ENCODE assay signal across 11 cellular contexts in genomic region chr6:12065321-12066140, GRCh38. TPM values are rescaled to one million over a fixed set of nuclear protein-coding genes. Genes with fewer than 3 reads are reported as not detected.
DNase-seq lines count a peak whose midpoint lies in the region; ATAC-seq and TF ChIP-seq lines count a peak whose summit lies in the region.
"Had no signal": no experiment of that assay in that cellular context is flagged by ENCODE, and none has a peak within 500 bp of the region (broad histone marks: within the 10 kb centered on the region; RNA-seq: fewer than 3 reads in every experiment).

No MANE protein-coding gene starts in this region.

- POLR2A ChIA-PET in activated naive CD8-positive, alpha-beta T cell treated with anti-CD3 and anti-CD28 coated beads, Interleukin-2, amount 10 ng/mL, durations not matched to agents 7 days and 5 days (lab: Charles Lee) = interaction anchor here (0.7 to 1.3 kb wide), 3 partner anchors 53 to 177 kb away, joined by 3 read pairs; partner anchors contain the start of gene HIVEP1

- TF ChIP-seq POLR2A in tibial nerve (IDR thresholded peaks at IDR 0.05) = no peak

- no peaks in the 10 kb centered on the region for H3K9me3 Mint-ChIP-seq in activated T-cell treated with anti-CD3 and anti-CD28 coated beads, Interleukin-2, amount 50 U/mL, for 24 hours
- H3K9me3 Mint-ChIP-seq in activated naive CD8-positive, alpha-beta T cell treated with anti-CD3 and anti-CD28 coated beads, Interleukin-2, amount 10 ng/mL, durations not matched to agents 7 days and 5 days = no peaks in the 10 kb centered on the region
- no peaks in the 10 kb centered on the region for H3K9me3 Mint-ChIP-seq in stimulated activated effector memory CD8-positive, alpha-beta T cell treated with anti-CD3 and anti-CD28 coated beads, Interleukin-12 subunit alpha, Interleukin-12 subunit beta, amount 100 ng/mL, for 72 hours

- H3K27me3 Mint-ChIP-seq in activated T-cell treated with anti-CD3 and anti-CD28 coated beads, Interleukin-2, amount 50 U/mL, for 24 hours = no peaks in the 10 kb centered on the region
- H3K27me3 Mint-ChIP-seq in activated naive CD8-positive, alpha-beta T cell treated with anti-CD3 and anti-CD28 coated beads, Interleukin-2, amount 10 ng/mL, durations not matched to agents 7 days and 5 days = no peaks in the 10 kb centered on the region

- no peak overlapping the region for H3K4me3 Mint-ChIP-seq in activated T-cell treated with anti-CD3 and anti-CD28 coated beads, Interleukin-2, amount 50 U/mL, for 24 hours
- H3K4me3 Mint-ChIP-seq in activated naive CD8-positive, alpha-beta T cell treated with anti-CD3 and anti-CD28 coated beads, Interleukin-2, amount 10 ng/mL, durations not matched to agents 7 days and 5 days = no peak overlapping the region
- peak overlapping the region; percentile 35 for H3K4me3 Mint-ChIP-seq in stimulated activated effector memory CD8-positive, alpha-beta T cell treated with anti-CD3 and anti-CD28 coated beads, Interleukin-12 subunit alpha, Interleukin-12 subunit beta, amount 100 ng/mL, for 72 hours

- DNase-seq in activated T-cell treated with anti-CD3 and anti-CD28 coated beads, Interleukin-2, amount 50 U/mL, for 24 hours = no peak
- no peak for DNase-seq in activated T-cell treated with anti-CD3 and anti-CD28 coated beads for 4 hours
- DNase-seq in activated naive CD8-positive, alpha-beta T cell treated with anti-CD3 and anti-CD28 coated beads, Interleukin-2, amount 10 ng/mL, durations not matched to agents 7 days and 5 days = no peak
- DNase-seq in stimulated activated effector memory CD8-positive, alpha-beta T cell treated with anti-CD3 and anti-CD28 coated beads, Interleukin-12 subunit alpha, Interleukin-12 subunit beta, amount 100 ng/mL, for 72 hours (ENCODE audit: low spot score in 2 of 2) = no peak
- DNase-seq in tibial nerve (ENCODE audit: low spot score in 2 of 2) = no peak
- no peak for DNase-seq in DMS79 (lab: John Stamatoyannopoulos, UW)
- no peak for DNase-seq in medulla oblongata (ENCODE audit: extremely low spot score)
- DNase-seq: activated CD8-positive, alpha-beta memory T cell treated with anti-CD3 and anti-CD28 coated beads, Interleukin-2, amount 50 U/mL, for 48 hours; KBM-7; stimulated activated CD4-positive, alpha-beta T cell treated with anti-CD3 and anti-CD28 coated beads, Interleukin-1b, Interleukin-23, amount 100 ng/mL, for 48 hours had no signal

- H3K36me3 Mint-ChIP-seq in activated T-cell treated with anti-CD3 and anti-CD28 coated beads, Interleukin-2, amount 50 U/mL, for 24 hours (ENCODE audit: low read depth) = peaks cover 2% of the 10 kb centered on the region
- peaks cover 21% of the 10 kb centered on the region for H3K36me3 Mint-ChIP-seq in activated naive CD8-positive, alpha-beta T cell treated with anti-CD3 and anti-CD28 coated beads, Interleukin-2, amount 10 ng/mL, durations not matched to agents 7 days and 5 days
- peaks cover 15% of the 10 kb centered on the region for H3K36me3 Mint-ChIP-seq in stimulated activated effector memory CD8-positive, alpha-beta T cell treated with anti-CD3 and anti-CD28 coated beads, Interleukin-12 subunit alpha, Interleukin-12 subunit beta, amount 100 ng/mL, for 72 hours

- H3K27me3 ChIP-seq in tibial nerve = no peaks in the 10 kb centered on the region

- H3K4me1 ChIP-seq in tibial nerve = peaks cover 0 to 30% (median under 1%) of the 10 kb centered on the region in 4 donors

- ATAC-seq in HG02870 (IDR thresholded peaks at IDR 0.05; ENCODE audit: unreplicated experiment) = peak; percentile 49
- peak; percentile 41 for ATAC-seq in activated naive CD8-positive, alpha-beta T cell treated with anti-CD3 and anti-CD28 coated beads, Interleukin-2, amount 10 ng/mL, durations not matched to agents 7 days and 5 days (ENCODE audit: low read depth)
- peak; percentile 68 for ATAC-seq in stimulated activated effector memory CD8-positive, alpha-beta T cell treated with anti-CD3 and anti-CD28 coated beads, Interleukin-12 subunit alpha, Interleukin-12 subunit beta, amount 100 ng/mL, for 72 hours

- H3K36me3 ChIP-seq in tibial nerve = no peaks in the 10 kb centered on the region

- WGBS in tibial nerve, 2 donors = 76 to 81% methylated on average over 8 of the region's 8 CpGs

- TF ChIP-seq CTCF in tibial nerve (IDR thresholded peaks at IDR 0.05) = no peak

- no peak overlapping the region for H3K27ac ChIP-seq in tibial nerve

- H3K4me1 Mint-ChIP-seq in activated T-cell treated with anti-CD3 and anti-CD28 coated beads, Interleukin-2, amount 50 U/mL, for 24 hours (ENCODE audit: low read depth) = peaks cover 63% of the 10 kb centered on the region
- H3K4me1 Mint-ChIP-seq in activated naive CD8-positive, alpha-beta T cell treated with anti-CD3 and anti-CD28 coated beads, Interleukin-2, amount 10 ng/mL, durations not matched to agents 7 days and 5 days = peaks cover 36% of the 10 kb centered on the region
- peaks cover 51% of the 10 kb centered on the region for H3K4me1 Mint-ChIP-seq in stimulated activated effector memory CD8-positive, alpha-beta T cell treated with anti-CD3 and anti-CD28 coated beads, Interleukin-12 subunit alpha, Interleukin-12 subunit beta, amount 100 ng/mL, for 72 hours

- no peaks in the 10 kb centered on the region for H3K9me3 ChIP-seq in tibial nerve

- TF ChIP-seq EP300 in tibial nerve (IDR thresholded peaks at IDR 0.05) = no peak

- H3K27ac Mint-ChIP-seq in activated T-cell treated with anti-CD3 and anti-CD28 coated beads, Interleukin-2, amount 50 U/mL, for 24 hours = peak overlapping the region; percentile 55
- H3K27ac Mint-ChIP-seq in activated naive CD8-positive, alpha-beta T cell treated with anti-CD3 and anti-CD28 coated beads, Interleukin-2, amount 10 ng/mL, durations not matched to agents 7 days and 5 days = peak overlapping the region; percentile 40
- H3K27ac Mint-ChIP-seq in stimulated activated effector memory CD8-positive, alpha-beta T cell treated with anti-CD3 and anti-CD28 coated beads, Interleukin-12 subunit alpha, Interleukin-12 subunit beta, amount 100 ng/mL, for 72 hours = peak overlapping the region; percentile 78

- no peak overlapping the region for H3K4me3 ChIP-seq in tibial nerve

RNA-seq across cellular contexts. Expression of gene HIVEP1, which starts 53.4 kb away (rescaled TPM):
- total RNA-seq in activated naive CD8-positive, alpha-beta T cell treated with anti-CD3 and anti-CD28 coated beads, Interleukin-2, amount 10 ng/mL, durations not matched to agents 7 days and 5 days = 10 to 100 TPM; 29.1 to 30.1 TPM
- 10 to 100 TPM; 14.9 to 30.6 (median 22.2) TPM for total RNA-seq in tibial nerve
